Comparison of ENCODE assay signal across 3 cellular contexts in the genomic region with DNA sequence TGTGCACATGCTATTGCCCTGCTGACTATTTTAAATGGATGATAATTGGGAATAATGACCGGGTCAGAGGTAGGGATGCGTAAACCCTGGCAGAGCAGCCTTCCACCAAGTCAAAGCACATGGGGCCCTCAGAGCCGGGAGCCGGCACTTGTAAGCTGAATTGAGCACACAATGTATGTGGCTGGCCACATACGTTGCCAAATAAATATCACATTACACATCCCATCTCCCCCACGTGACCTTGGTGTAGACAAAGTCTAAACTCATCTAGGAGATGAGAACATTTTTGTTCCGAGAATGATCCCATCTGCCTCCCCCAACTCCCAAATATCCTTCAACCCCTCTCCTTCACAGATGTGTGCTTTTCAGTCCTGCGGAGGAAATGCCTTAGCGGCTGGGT.
A peak's percentile ranks its signal among the peaks of the same experiment; 100 is the strongest.
TF ChIP-seq lines count a peak whose summit lies in the region.

No MANE protein-coding gene starts in this region.

TF ChIP-seq in GM23338, 12 proteins besides CTCF, POLR2A, EP300 and RAD21 (continues in another document):
- TF ChIP-seq ETS1 (IDR thresholded peaks at IDR 0.05) = no peak
- TF ChIP-seq JUNB (IDR thresholded peaks at IDR 0.05; ENCODE audit: unreplicated experiment) = no peak
- no peak for TF ChIP-seq EZH2phosphoT487 (IDR thresholded peaks at IDR 0.05; ENCODE audit: unreplicated experiment)
- TF ChIP-seq POLR2AphosphoS5 (IDR thresholded peaks at IDR 0.05; ENCODE audit: low read depth) = no peak
- TF ChIP-seq NANOG (IDR thresholded peaks at IDR 0.05; ENCODE audit: borderline replicate concordance) = no peak
- TF ChIP-seq ZNF331 (CRISPR knock-in tag; IDR thresholded peaks at IDR 0.05; ENCODE audit: low read depth) = no peak
- no peak for TF ChIP-seq REST (IDR thresholded peaks at IDR 0.05; ENCODE audit: unreplicated experiment)
- no peak for TF ChIP-seq STAT1 (IDR thresholded peaks at IDR 0.05; ENCODE audit: unreplicated experiment)

TF ChIP-seq in Ishikawa, 13 proteins besides CTCF, POLR2A, EP300 and RAD21:
- TF ChIP-seq USF1 (IDR thresholded peaks at IDR 0.05) = 0 out of 2 replicates have a peak, but pooled peaks have one; percentile 34
- no peak for TF ChIP-seq CEBPB (IDR thresholded peaks at IDR 0.05)
- no peak for TF ChIP-seq ZBTB7A (IDR thresholded peaks at IDR 0.05; ENCODE audit: low read depth)
- TF ChIP-seq TCF12 (IDR thresholded peaks at IDR 0.05; ENCODE audit: low read depth) = no peak
- TF ChIP-seq CREB1 (IDR thresholded peaks at IDR 0.05; ENCODE audit: low read depth) = no peak

TF ChIP-seq in H1, 55 proteins besides CTCF, POLR2A, EP300 and RAD21 (continued from another document):
- TF ChIP-seq SRF (IDR thresholded peaks at IDR 0.05; ENCODE audit: low read depth, low read length) (no peak), HDAC2 (IDR thresholded peaks at IDR 0.05; ENCODE audit: borderline replicate concordance in 1 of 2, low read depth in 2 of 2, low read length in 2 of 2) (no peak), EZH2 (IDR thresholded peaks at IDR 0.05; ENCODE audit: low read depth, low read length, severe bottlenecking) (no peak), E2F6 (IDR thresholded peaks at IDR 0.05) (no peak), RXRA (IDR thresholded peaks at IDR 0.05; ENCODE audit: insufficient read depth, low read depth, low read length) (no peak)
